Comparison of ENCODE assay signal across 16 cellular contexts in genomic region chr10:10644317-10645111, GRCh38.
DNase-seq lines count a peak whose midpoint lies in the region; ATAC-seq and TF ChIP-seq lines count a peak whose summit lies in the region.
"Had no signal": no experiment of that assay in that cellular context is flagged by ENCODE, and none has a peak within 500 bp of the region (broad histone marks: within the 10 kb centered on the region; RNA-seq: fewer than 3 reads in every experiment).

No MANE protein-coding gene starts in this region.

- peak; percentile 21 for DNase-seq in GM04504 (ENCODE audit: low read depth)
- DNase-seq in left ventricle myocardium inferior = no peak
- peak in 1 of 2 donors; percentile 24 for DNase-seq in gastrocnemius medialis
- no peak for DNase-seq in SW480 (ENCODE audit: low spot score)
- DNase-seq in HEK293T (ENCODE audit: extremely low spot score) = no peak
- DNase-seq in NK-92 treated with Interleukin-12 subunit alpha and Interleukin-12 subunit beta, amount 100 ng/mL, for 24 hours (lab: John Stamatoyannopoulos, UW) = no peak
- no peak for DNase-seq in GM19238 (ENCODE audit: insufficient read length, low spot score)
- DNase-seq: activated naive CD8-positive, alpha-beta T cell treated with anti-CD3 and anti-CD28 coated beads for 36 hours; AML-193; DMS 273 treated with DMSO at 0.1 percent for 48 hours; effector CD8-positive, alpha-beta T cell; NCI-H1436; NCI-H748 treated with DMSO at 0.1 percent for 48 hours; upper lobe of left lung had no signal

- H3K4me3 ChIP-seq in left ventricle myocardium inferior (no peak overlapping the region), gastrocnemius medialis (no peak overlapping the region)
- H3K4me3 ChIP-seq: upper lobe of left lung had no signal

- peak overlapping the region; percentile 26 to 92 (median 74) for H3K27ac Mint-ChIP-seq in brain
- H3K27ac Mint-ChIP-seq: activated naive CD8-positive, alpha-beta T cell treated with anti-CD3 and anti-CD28 coated beads for 36 hours had no signal

- H3K9me3 Mint-ChIP-seq in brain = peaks cover 0 to 24% (median 7%) of the 10 kb centered on the region in 5 experiments
- H3K9me3 Mint-ChIP-seq: activated naive CD8-positive, alpha-beta T cell treated with anti-CD3 and anti-CD28 coated beads for 36 hours had no signal

- H3K4me1 ChIP-seq in left ventricle myocardium inferior (peaks cover 35% of the 10 kb centered on the region), gastrocnemius medialis (peaks cover 0 to 23% of the 10 kb centered on the region in 2 donors)

- H3K4me1 Mint-ChIP-seq in brain = peaks cover 33% of the 10 kb centered on the region
- H3K4me1 Mint-ChIP-seq: activated naive CD8-positive, alpha-beta T cell treated with anti-CD3 and anti-CD28 coated beads for 36 hours had no signal

- intact Hi-C loops in left ventricle myocardium inferior (cut with micrococcal nuclease) = no loop called here
- intact Hi-C loops in gastrocnemius medialis (cut with DNase I; ENCODE audit: low total_unique reads) = no loop called here

- no peak overlapping the region for H3K4me3 Mint-ChIP-seq in brain
- H3K4me3 Mint-ChIP-seq: activated naive CD8-positive, alpha-beta T cell treated with anti-CD3 and anti-CD28 coated beads for 36 hours; neural crest cell had no signal

- in situ Hi-C loops in gastrocnemius medialis (cut with MboI; ENCODE audit: low sequenced_read_pairs in 4 of 4) = no loop called here

- no peak for TF ChIP-seq POLR2A in gastrocnemius medialis (IDR thresholded peaks at IDR 0.05)

- no peaks in the 10 kb centered on the region for H3K9me3 ChIP-seq in left ventricle myocardium inferior (replicated peaks)
- no peaks in the 10 kb centered on the region for H3K9me3 ChIP-seq in gastrocnemius medialis
- H3K9me3 ChIP-seq: upper lobe of left lung had no signal

- H3K27me3 ChIP-seq in left ventricle myocardium inferior (ENCODE audit: low read depth) = no peaks in the 10 kb centered on the region
- H3K27me3 ChIP-seq in gastrocnemius medialis = no peaks in the 10 kb centered on the region
- H3K27me3 ChIP-seq: upper lobe of left lung had no signal

- CTCF ChIA-PET in HEK293T (lab: Yijun Ruan, JAX) = no interaction called here

- no peak for TF ChIP-seq CTCF in brain (conservative IDR thresholded peaks at IDR 0.05)
- TF ChIP-seq CTCF in left ventricle myocardium inferior (IDR thresholded peaks at IDR 0.05; ENCODE audit: borderline replicate concordance) = no peak
- no peak for TF ChIP-seq CTCF in gastrocnemius medialis (IDR thresholded peaks at IDR 0.05 in 4 of 5, conservative IDR thresholded peaks at IDR 0.05 in 1 of 5)

- POLR2A ChIA-PET in HEK293T (lab: Yijun Ruan, JAX) = no interaction called here

- peak; percentile 58 to 63 for ATAC-seq in gastrocnemius medialis

- H3K27me3 Mint-ChIP-seq in brain = no peaks in the 10 kb centered on the region

- H3K27ac ChIP-seq in left ventricle myocardium inferior (replicated peaks) = peak overlapping the region; percentile 85
- H3K27ac ChIP-seq in gastrocnemius medialis = peak overlapping the region; percentile 51 to 77 (median 70)

- H3K36me3 ChIP-seq in left ventricle myocardium inferior (no peaks in the 10 kb centered on the region), gastrocnemius medialis (no peaks in the 10 kb centered on the region)
- H3K36me3 ChIP-seq: upper lobe of left lung had no signal

- no peaks in the 10 kb centered on the region for H3K36me3 Mint-ChIP-seq in brain
- H3K36me3 Mint-ChIP-seq: activated naive CD8-positive, alpha-beta T cell treated with anti-CD3 and anti-CD28 coated beads for 36 hours had no signal

TF ChIP-seq in HEK293T, 16 proteins besides CTCF, POLR2A, EP300 and RAD21:
- TF ChIP-seq FOXM1 (IDR thresholded peaks at IDR 0.05; ENCODE audit: borderline replicate concordance) = no peak
- TF ChIP-seq SP1 (IDR thresholded peaks at IDR 0.05) = no peak
- no peak for TF ChIP-seq CTBP1 (IDR thresholded peaks at IDR 0.05; ENCODE audit: borderline replicate concordance)
- no peak for TF ChIP-seq FOXA1 (IDR thresholded peaks at IDR 0.05)
- TF ChIP-seq LEF1 (IDR thresholded peaks at IDR 0.05; ENCODE audit: borderline replicate concordance) = no peak
- TF ChIP-seq ELF4 (IDR thresholded peaks at IDR 0.05) = no peak
- no peak for TF ChIP-seq BHLHE40 (IDR thresholded peaks at IDR 0.05; ENCODE audit: borderline replicate concordance)
